In genomic region chr1:234497589-234497988, GRCh38 we compare ENCODE assay signal across 27 cellular contexts. TPM values are rescaled to one million over a fixed set of nuclear protein-coding genes. Genes with fewer than 3 reads are reported as not detected.
DNase-seq lines count a peak whose midpoint lies in the region; ATAC-seq and TF ChIP-seq lines count a peak whose summit lies in the region.
"Had no signal": no experiment of that assay in that cellular context is flagged by ENCODE, and none has a peak within 500 bp of the region (broad histone marks: within the 10 kb centered on the region; RNA-seq: fewer than 3 reads in every experiment).

No MANE protein-coding gene starts in this region.

- peaks cover 0 to 6% of the 10 kb centered on the region in 2 donors for H3K27me3 Mint-ChIP-seq in natural killer cell treated with Interleukin-12 subunit alpha and Interleukin-12 subunit beta and Interleukin-15 and Interleukin-18, amount 100 ng/mL, for 72 hours
- H3K27me3 Mint-ChIP-seq in natural killer cell (ENCODE audit: low read depth in 2 of 2) = peaks cover 4 to 19% of the 10 kb centered on the region in 2 donors
- H3K27me3 Mint-ChIP-seq: IgD-negative memory B cell had no signal

- no peaks in the 10 kb centered on the region for H3K36me3 Mint-ChIP-seq in natural killer cell treated with Interleukin-12 subunit alpha and Interleukin-12 subunit beta and Interleukin-15 and Interleukin-18, amount 100 ng/mL, for 72 hours
- no peaks in the 10 kb centered on the region for H3K36me3 Mint-ChIP-seq in natural killer cell
- H3K36me3 Mint-ChIP-seq: CD8-positive, alpha-beta T cell; IgD-negative memory B cell had no signal

- no peak for ATAC-seq in natural killer cell treated with Interleukin-12 subunit alpha and Interleukin-12 subunit beta and Interleukin-15 and Interleukin-18, amount 100 ng/mL, for 72 hours
- no peak for ATAC-seq in natural killer cell
- ATAC-seq in HG03457 (IDR thresholded peaks at IDR 0.05; ENCODE audit: unreplicated experiment) = no peak
- ATAC-seq: CD8-positive, alpha-beta T cell; GM23338 had no signal

- H3K27ac ChIP-seq in VCaP (0 out of 2 replicates have a peak overlapping the region, but pooled peaks have one; percentile 10), substantia nigra (ENCODE audit: low read depth, low read length, poor library complexity, severe bottlenecking) (no peak overlapping the region)
- H3K27ac ChIP-seq: C4-2B, KMS-11, RWPE1 had no signal

- intact Hi-C loops in natural killer cell (cut with micrococcal nuclease) = no loop called here

- H3K9me3 Mint-ChIP-seq in natural killer cell treated with Interleukin-12 subunit alpha and Interleukin-12 subunit beta and Interleukin-15 and Interleukin-18, amount 100 ng/mL, for 72 hours = no peaks in the 10 kb centered on the region
- H3K9me3 Mint-ChIP-seq in natural killer cell = no peaks in the 10 kb centered on the region
- H3K9me3 Mint-ChIP-seq: CD8-positive, alpha-beta T cell; GM23338; H9; IgD-negative memory B cell had no signal

- H3K27ac Mint-ChIP-seq in natural killer cell treated with Interleukin-12 subunit alpha and Interleukin-12 subunit beta and Interleukin-15 and Interleukin-18, amount 100 ng/mL, for 72 hours = peak overlapping the region; percentile 63 to 90
- no peak overlapping the region for H3K27ac Mint-ChIP-seq in natural killer cell
- H3K27ac Mint-ChIP-seq: CD8-positive, alpha-beta T cell; GM23338; H9; IgD-negative memory B cell had no signal

- peak overlapping the region; percentile 57 for H3K4me3 Mint-ChIP-seq in natural killer cell treated with Interleukin-12 subunit alpha and Interleukin-12 subunit beta and Interleukin-15 and Interleukin-18, amount 100 ng/mL, for 72 hours
- no peak overlapping the region for H3K4me3 Mint-ChIP-seq in natural killer cell
- H3K4me3 Mint-ChIP-seq: CD8-positive, alpha-beta T cell; GM23338; H9; IgD-negative memory B cell had no signal

- peaks cover 48 to 62% of the 10 kb centered on the region in 2 donors for H3K4me1 Mint-ChIP-seq in natural killer cell treated with Interleukin-12 subunit alpha and Interleukin-12 subunit beta and Interleukin-15 and Interleukin-18, amount 100 ng/mL, for 72 hours (ENCODE audit: low read depth in 2 of 2)
- H3K4me1 Mint-ChIP-seq in natural killer cell = peaks cover 6 to 9% of the 10 kb centered on the region in 2 donors

- TF ChIP-seq CTCF in natural killer cell (IDR thresholded peaks at IDR 0.05) = no peak
- no peak for TF ChIP-seq CTCF in VCaP (conservative IDR thresholded peaks at IDR 0.05)

- DNase-seq in natural killer cell treated with Interleukin-12 subunit alpha and Interleukin-12 subunit beta and Interleukin-15 and Interleukin-18, amount 100 ng/mL, for 72 hours (ENCODE audit: low spot score) = no peak
- DNase-seq in natural killer cell (no peak), islet precursor cell (peak; percentile 2), substantia nigra (lab: John Stamatoyannopoulos, UW) (no peak), NCI-H2196 treated with DMSO at 0.1 percent for 48 hours (lab: John Stamatoyannopoulos, UW; ENCODE audit: unreplicated experiment) (no peak), amniotic stem cell (lab: John Stamatoyannopoulos, UW) (no peak)
- DNase-seq: AML-193; CD8-positive, alpha-beta T cell; DMS 273 treated with DMSO at 0.1 percent for 48 hours; DMS79; GF-D8; H9; NCI-H1092; NCI-H1417 treated with DMSO at 0.1 percent for 48 hours; NCI-H1694 treated with DMSO at 0.1 percent for 48 hours; NCI-H2081; NCI-H446; NCI-H526; NCI-H82; SHP77 had no signal

RNA-seq across cellular contexts. Expression of gene TARBP1, which starts 18.6 kb away (rescaled TPM):
- total RNA-seq in natural killer cell treated with Interleukin-12 subunit alpha and Interleukin-12 subunit beta and Interleukin-15 and Interleukin-18, amount 100 ng/mL, for 72 hours = 10 to 100 TPM; 25.3 to 51.4 TPM
- 10 to 100 TPM; 29.0 to 37.5 (median 32.2) TPM for total RNA-seq in natural killer cell

Comparison
In these comparisons a context has a peak if more than half of its experiments do, and no peak if none do; other contexts are left out.
1. H3K27ac Mint-ChIP-seq: peak in natural killer cell treated with Interleukin-12 subunit alpha and Interleukin-12 subunit beta and Interleukin-15 and Interleukin-18, amount 100 ng/mL, for 72 hours (2 of 2); none in natural killer cell (0 of 2).